9 cellular contexts compared by ENCODE assay signal in the genomic region with DNA sequence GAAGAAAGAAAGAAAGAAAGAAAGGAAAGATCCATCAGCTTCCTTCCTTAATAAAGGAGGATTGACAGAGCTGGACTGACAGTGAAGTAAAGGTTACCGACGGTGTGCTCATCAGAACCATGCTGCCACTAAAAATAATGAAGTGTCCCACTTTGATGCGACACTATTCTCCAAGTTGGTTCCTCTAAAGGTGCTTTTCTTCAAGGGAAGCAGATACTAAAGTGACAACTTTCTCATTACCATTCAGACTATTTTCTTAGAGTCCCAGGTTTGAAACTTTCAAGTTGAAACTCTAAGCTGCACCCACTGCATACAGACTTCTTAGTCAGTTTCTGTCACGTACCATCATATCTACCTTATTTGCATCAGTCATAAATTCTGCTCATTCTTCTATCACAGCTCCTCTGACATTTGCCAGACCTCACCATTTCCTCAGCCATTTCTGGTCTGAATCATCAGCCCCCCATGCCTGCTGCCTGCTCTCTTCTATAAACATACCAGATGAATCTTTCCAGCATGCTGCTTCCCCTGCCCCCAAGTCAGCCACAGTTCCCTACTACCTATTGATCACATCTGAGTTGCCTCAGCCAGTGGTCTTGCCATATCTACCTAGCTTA.
DNase-seq lines count a peak whose midpoint lies in the region; ATAC-seq, FAIRE-seq and TF ChIP-seq lines count a peak whose summit lies in the region.
"Had no signal": no experiment of that assay in that cellular context is flagged by ENCODE, and none has a peak within 500 bp of the region (broad histone marks: within the 10 kb centered on the region; RNA-seq: fewer than 3 reads in every experiment).

No MANE protein-coding gene starts in this region.

- no peaks in the 10 kb centered on the region for H3K9me3 ChIP-seq in HAP-1

- TF ChIP-seq CTCF in brain microvascular endothelial cell (IDR thresholded peaks at IDR 0.05; ENCODE audit: low read depth, low read length, missing control alignments): no peak

- in situ Hi-C loops in brain microvascular endothelial cell (cut with HindIII; ENCODE audit: low pct_ligation_motif_present, low sequenced_read_pairs): no loop called here
- in situ Hi-C loops in HAP-1 (cut with MboI; ENCODE audit: low sequenced_read_pairs): no loop called here

- H3K4me1 ChIP-seq in HAP-1: no peaks in the 10 kb centered on the region

- ATAC-seq in GM19397 (IDR thresholded peaks at IDR 0.05; ENCODE audit: unreplicated experiment): peak; percentile 81
- peak; percentile 79 for ATAC-seq in HG03108 (IDR thresholded peaks at IDR 0.05; ENCODE audit: unreplicated experiment)

- FAIRE-seq in RCC 7860 (lab: Jason Lieb, UNC): no peak

- H3K27me3 ChIP-seq in brain microvascular endothelial cell (replicated peaks) (no peaks in the 10 kb centered on the region), HAP-1 (ENCODE audit: low read depth) (peaks cover 6% of the 10 kb centered on the region; the same call in 1 of the 2 replicates)

- H3K4me3 ChIP-seq in brain microvascular endothelial cell (ENCODE audit: low read depth, low read length) (no peak overlapping the region), HAP-1 (no peak overlapping the region)

- no peak overlapping the region for H3K27ac ChIP-seq in brain microvascular endothelial cell

- no peaks in the 10 kb centered on the region for H3K36me3 ChIP-seq in brain microvascular endothelial cell (replicated peaks)
- no peaks in the 10 kb centered on the region for H3K36me3 ChIP-seq in HAP-1 (replicated peaks)

- DNase-seq in CD1c-positive myeloid dendritic cell (ENCODE audit: extremely low spot score) (peak; percentile 46), brain microvascular endothelial cell (peak; percentile 80), HAP-1 (ENCODE audit: low spot score in 2 of 2) (no peak), NCI-H1105 (lab: John Stamatoyannopoulos, UW) (no peak), ecto neural progenitor cell (ENCODE audit: low spot score) (no peak), RCC 7860 (ENCODE audit: low spot score) (no peak)
- DNase-seq: NCI-H1048 had no signal

Comparison
In these comparisons a context has a peak if more than half of its experiments do, and no peak if none do; other contexts are left out.
1. DNase-seq: peak in CD1c-positive myeloid dendritic cell (single experiment) and brain microvascular endothelial cell (single experiment); none in HAP-1 (0 of 2), NCI-H1105 (single experiment), ecto neural progenitor cell (single experiment) and RCC 7860 (single experiment).